ENCODE assay signal across 12 cellular contexts in genomic region chr1:198529414-198529813, GRCh38. TPM values are rescaled to one million over a fixed set of nuclear protein-coding genes. Genes with fewer than 3 reads are reported as not detected.
DNase-seq lines count a peak whose midpoint lies in the region; ATAC-seq and TF ChIP-seq lines count a peak whose summit lies in the region.
"Had no signal": no experiment of that assay in that cellular context is flagged by ENCODE, and none has a peak within 500 bp of the region (broad histone marks: within the 10 kb centered on the region; RNA-seq: fewer than 3 reads in every experiment).

No MANE protein-coding gene starts in this region.

- peaks cover 49% of the 10 kb centered on the region for H3K4me1 Mint-ChIP-seq in osteocyte (ENCODE audit: unreplicated experiment)
- peaks cover 19% of the 10 kb centered on the region in 2 donors for H3K4me1 Mint-ChIP-seq in natural killer cell treated with Interleukin-12 subunit alpha and Interleukin-12 subunit beta and Interleukin-15 and Interleukin-18, amount 100 ng/mL, for 72 hours (ENCODE audit: low read depth in 2 of 2)

- H3K4me3 Mint-ChIP-seq in osteocyte (ENCODE audit: unreplicated experiment), result no peak overlapping the region
- H3K4me3 Mint-ChIP-seq in natural killer cell treated with Interleukin-12 subunit alpha and Interleukin-12 subunit beta and Interleukin-15 and Interleukin-18, amount 100 ng/mL, for 72 hours, result no peak overlapping the region
- H3K4me3 Mint-ChIP-seq: activated T-cell treated with anti-CD3 and anti-CD28 coated beads, Interleukin-2, amount 50 U/mL, for 4 hours had no signal

- no peak for ATAC-seq in foreskin keratinocyte
- ATAC-seq in natural killer cell treated with Interleukin-12 subunit alpha and Interleukin-12 subunit beta and Interleukin-15 and Interleukin-18, amount 100 ng/mL, for 72 hours, result no peak
- ATAC-seq: activated T-cell treated with anti-CD3 and anti-CD28 coated beads, Interleukin-2, amount 50 U/mL, for 4 hours; stimulated activated naive CD8-positive, alpha-beta T cell treated with anti-CD3 and anti-CD28 coated beads, Interleukin-15, Interleukin-2, amounts not matched to agents 100 U/mL and 50 U/mL, for 24 hours had no signal

- peak overlapping the region; percentile 74 for H3K27ac Mint-ChIP-seq in osteocyte (ENCODE audit: unreplicated experiment)
- H3K27ac Mint-ChIP-seq in natural killer cell treated with Interleukin-12 subunit alpha and Interleukin-12 subunit beta and Interleukin-15 and Interleukin-18, amount 100 ng/mL, for 72 hours, result no peak overlapping the region

- no peak overlapping the region for H3K4me3 ChIP-seq in choroid plexus epithelial cell (ENCODE audit: low read depth, low read length)

- H3K4me1 ChIP-seq in foreskin keratinocyte, result peaks cover 14% of the 10 kb centered on the region

- TF ChIP-seq CTCF in choroid plexus epithelial cell (conservative IDR thresholded peaks at IDR 0.05; ENCODE audit: low read depth, low read length) (no peak), osteocyte (IDR thresholded peaks at IDR 0.05) (no peak), foreskin keratinocyte (conservative IDR thresholded peaks at IDR 0.05) (no peak)

- no peaks in the 10 kb centered on the region for H3K9me3 Mint-ChIP-seq in osteocyte (ENCODE audit: unreplicated experiment)
- peaks cover 12% of the 10 kb centered on the region for H3K9me3 Mint-ChIP-seq in natural killer cell treated with Interleukin-12 subunit alpha and Interleukin-12 subunit beta and Interleukin-15 and Interleukin-18, amount 100 ng/mL, for 72 hours

- H3K27me3 Mint-ChIP-seq in osteocyte (ENCODE audit: unreplicated experiment), result no peaks in the 10 kb centered on the region
- no peaks in the 10 kb centered on the region for H3K27me3 Mint-ChIP-seq in natural killer cell treated with Interleukin-12 subunit alpha and Interleukin-12 subunit beta and Interleukin-15 and Interleukin-18, amount 100 ng/mL, for 72 hours
- H3K27me3 Mint-ChIP-seq: naive B cell had no signal

- no peaks in the 10 kb centered on the region for H3K27me3 ChIP-seq in foreskin keratinocyte

- no peak overlapping the region for H3K27ac ChIP-seq in foreskin keratinocyte

- DNase-seq in GM03348 (ENCODE audit: low spot score), result peak; percentile 41
- DNase-seq in NCI-H226, result peak; percentile 51
- DNase-seq in choroid plexus epithelial cell (ENCODE audit: low read depth), result peak; percentile 87
- no peak for DNase-seq in osteocyte (ENCODE audit: extremely low spot score, unreplicated experiment)
- DNase-seq in foreskin keratinocyte, result no peak
- no peak for DNase-seq in natural killer cell treated with Interleukin-12 subunit alpha and Interleukin-12 subunit beta and Interleukin-15 and Interleukin-18, amount 100 ng/mL, for 72 hours (ENCODE audit: low spot score)
- no peak for DNase-seq in activated T-cell treated with anti-CD3 and anti-CD28 coated beads, Interleukin-2, amount 50 U/mL, for 1 hour
- DNase-seq in GM19238 (ENCODE audit: insufficient read length, low spot score), result no peak
- DNase-seq: activated T-cell treated with anti-CD3 and anti-CD28 coated beads, Interleukin-2, amount 50 U/mL, for 4 hours; naive B cell; NCI-H1092; stimulated activated naive CD8-positive, alpha-beta T cell treated with anti-CD3 and anti-CD28 coated beads, Interleukin-15, Interleukin-2, amounts not matched to agents 100 U/mL and 50 U/mL, for 24 hours had no signal

- no peaks in the 10 kb centered on the region for H3K36me3 Mint-ChIP-seq in osteocyte (ENCODE audit: unreplicated experiment)
- H3K36me3 Mint-ChIP-seq in natural killer cell treated with Interleukin-12 subunit alpha and Interleukin-12 subunit beta and Interleukin-15 and Interleukin-18, amount 100 ng/mL, for 72 hours, result peaks cover 22% of the 10 kb centered on the region

RNA-seq across cellular contexts. Expression of gene ATP6V1G3, which starts 11.1 kb away (rescaled TPM):
- total RNA-seq in osteocyte (not detected in 2 replicates), foreskin keratinocyte (not detected in 2 replicates)
- not detected in 2 replicates for polyA plus RNA-seq in foreskin keratinocyte
- not detected for total RNA-seq in natural killer cell treated with Interleukin-12 subunit alpha and Interleukin-12 subunit beta and Interleukin-15 and Interleukin-18, amount 100 ng/mL, for 72 hours
- total RNA-seq: activated T-cell treated with anti-CD3 and anti-CD28 coated beads, Interleukin-2, amount 50 U/mL, for 4 hours had no signal

Comparison
In these comparisons a context has a peak if more than half of its experiments do, and no peak if none do; other contexts are left out.
1. DNase-seq: peak in GM03348 (single experiment), NCI-H226 (single experiment) and choroid plexus epithelial cell (single experiment); none in osteocyte (single experiment), foreskin keratinocyte (0 of 2), natural killer cell treated with Interleukin-12 subunit alpha and Interleukin-12 subunit beta and Interleukin-15 and Interleukin-18, amount 100 ng/mL, for 72 hours (single experiment), activated T-cell treated with anti-CD3 and anti-CD28 coated beads, Interleukin-2, amount 50 U/mL, for 1 hour (single experiment) and GM19238 (single experiment).